ENCODE assay signal across 7 cellular contexts in genomic region chr2:75459565-75460271, GRCh38.
DNase-seq lines count a peak whose midpoint lies in the region; TF ChIP-seq lines count a peak whose summit lies in the region.
"Not testable (repeated sequence)": the region's sequence is repeated elsewhere in the genome, so short reads cannot be mapped to it uniquely, and the experiment has no call there.

No MANE protein-coding gene starts in this region.

- H3K4me3 Mint-ChIP-seq in progenitor cell of endocrine pancreas (ENCODE audit: low read depth), result not testable (repeated sequence)

- H3K36me3 Mint-ChIP-seq in progenitor cell of endocrine pancreas (ENCODE audit: insufficient read depth), result not testable (repeated sequence)

- peak; percentile 66 for DNase-seq in AG20443 (ENCODE audit: low spot score)
- peak; percentile 84 for DNase-seq in HCEC 1CT
- DNase-seq in NCI-H226, result peak; percentile 34
- peak; percentile 86 for DNase-seq in astrocyte of the cerebellum (ENCODE audit: low read depth)
- DNase-seq in epithelial cell of esophagus (ENCODE audit: low read depth), result peak; percentile 24
- DNase-seq in glomerular visceral epithelial cell (ENCODE audit: extremely low spot score), result peak; percentile 37
- DNase-seq in progenitor cell of endocrine pancreas (ENCODE audit: low spot score, unreplicated experiment), result not testable (repeated sequence)

- peaks cover 28% of the 10 kb centered on the region for H3K4me1 Mint-ChIP-seq in progenitor cell of endocrine pancreas (ENCODE audit: low read depth)

- not testable (repeated sequence) for TF ChIP-seq CTCF in astrocyte of the cerebellum (IDR thresholded peaks at IDR 0.05; ENCODE audit: low read depth, low read length, missing control alignments); epithelial cell of esophagus (IDR thresholded peaks at IDR 0.05; ENCODE audit: insufficient read depth, low read depth, low read length, missing control alignments); progenitor cell of endocrine pancreas (IDR thresholded peaks at IDR 0.05; ENCODE audit: unreplicated experiment)

- not testable (repeated sequence) for H3K4me3 ChIP-seq in astrocyte of the cerebellum (ENCODE audit: low read depth, low read length); epithelial cell of esophagus (ENCODE audit: low read length)

- H3K27ac Mint-ChIP-seq in progenitor cell of endocrine pancreas, result peak overlapping the region; percentile 19

- H3K9me3 Mint-ChIP-seq in progenitor cell of endocrine pancreas (ENCODE audit: low read depth), result peaks cover 13% of the 10 kb centered on the region

- in situ Hi-C loops in astrocyte of the cerebellum (cut with HindIII; ENCODE audit: low sequenced_read_pairs), result loop anchor here (5.0 kb wide), 1 partner anchor 158 kb away; no protein-coding TSS in a partner anchor

- not testable (repeated sequence) for H3K27me3 Mint-ChIP-seq in progenitor cell of endocrine pancreas
